In the genomic region with DNA sequence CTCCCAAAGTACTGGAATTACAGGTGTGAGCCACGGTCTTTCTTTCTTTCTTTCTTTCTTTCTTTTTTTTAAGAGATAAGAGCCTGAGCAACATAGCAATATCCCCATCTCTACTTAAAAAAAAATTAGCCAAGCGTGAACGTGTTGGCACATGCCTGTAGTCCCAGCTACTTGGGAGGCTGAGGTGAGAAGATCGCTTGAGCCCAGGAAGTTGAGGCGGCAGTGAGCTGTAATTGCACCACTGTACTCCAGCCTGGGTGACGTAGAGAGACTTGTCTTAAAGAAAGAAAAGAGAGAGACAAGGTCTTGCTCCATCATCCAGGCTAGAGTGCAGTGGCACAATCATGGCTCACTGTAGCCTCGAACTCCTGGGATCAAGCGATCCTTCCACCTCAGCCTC, we compare ENCODE assay signal across 17 cellular contexts.
A peak's percentile ranks its signal among the peaks of the same experiment; 100 is the strongest.
DNase-seq lines count a peak whose midpoint lies in the region; ATAC-seq and TF ChIP-seq lines count a peak whose summit lies in the region.
"Had no signal": no experiment of that assay in that cellular context is flagged by ENCODE, and none has a peak within 500 bp of the region (broad histone marks: within the 10 kb centered on the region; RNA-seq: fewer than 3 reads in every experiment).

No MANE protein-coding gene starts in this region.

- in situ Hi-C loops in gastrocnemius medialis (cut with MboI; ENCODE audit: low sequenced_read_pairs in 4 of 4) = no loop called here

- ATAC-seq in sciatic nerve (no peak), gastrocnemius medialis (no peak)
- ATAC-seq: GM12878, GM23338 had no signal

- TF ChIP-seq POLR2A in ovary (IDR thresholded peaks at IDR 0.05) (no peak), gastrocnemius medialis (IDR thresholded peaks at IDR 0.05) (no peak)

- TF ChIP-seq CTCF in left ventricle myocardium inferior (IDR thresholded peaks at IDR 0.05; ENCODE audit: borderline replicate concordance) (no peak), endodermal cell (conservative IDR thresholded peaks at IDR 0.05) (no peak), ovary (IDR thresholded peaks at IDR 0.05) (no peak), gastrocnemius medialis (IDR thresholded peaks at IDR 0.05 in 4 of 5, conservative IDR thresholded peaks at IDR 0.05 in 1 of 5) (no peak)

- H3K4me3 Mint-ChIP-seq in endodermal cell = no peak overlapping the region
- H3K4me3 Mint-ChIP-seq: CD4-positive, CD25-positive, alpha-beta regulatory T cell; GM23338 had no signal

- peaks cover 100% of the 10 kb centered on the region for H3K27me3 ChIP-seq in left ventricle myocardium inferior (ENCODE audit: low read depth)
- no peaks in the 10 kb centered on the region for H3K27me3 ChIP-seq in endodermal cell (ENCODE audit: control insufficient read depth, insufficient read depth, low read length, poor library complexity, severe bottlenecking)
- H3K27me3 ChIP-seq in ovary = no peaks in the 10 kb centered on the region
- peaks cover 19 to 28% (median 20%) of the 10 kb centered on the region in 3 donors for H3K27me3 ChIP-seq in gastrocnemius medialis
- H3K27me3 ChIP-seq: BLaER1 had no signal

- no peak for TF ChIP-seq EP300 in ovary (IDR thresholded peaks at IDR 0.05)

- DNase-seq in cardiac septum (ENCODE audit: low spot score) (peak; percentile 43), left ventricle myocardium inferior (no peak), endodermal cell (peak; percentile 10), sciatic nerve (ENCODE audit: low spot score) (peak; percentile 18), SIG-M5 treated with dmso at 0.1 percent for 504 hours (lab: John Stamatoyannopoulos, UW; ENCODE audit: unreplicated experiment) (no peak), ovary (no peak), gastrocnemius medialis (no peak)
- DNase-seq: 8988T; AML-193; Calu3; CD4-positive, CD25-positive, alpha-beta regulatory T cell; DMS 273 treated with DMSO at 0.1 percent for 48 hours; DMS79 had no signal

- intact Hi-C loops in cardiac septum (cut with DNase I) = no loop called here
- intact Hi-C loops in left ventricle myocardium inferior (cut with micrococcal nuclease) = no loop called here
- intact Hi-C loops in sciatic nerve (cut with DNase I) = no loop called here
- intact Hi-C loops in ovary (cut with DNase I) = no loop called here
- intact Hi-C loops in gastrocnemius medialis (cut with DNase I; ENCODE audit: low total_unique reads) = no loop called here

- 80 to 89% methylated on average over 4 to 8 of the region's 8 CpGs for WGBS in endodermal cell (ENCODE audit: insufficient coverage in 1 of 2, insufficient read length in 1 of 2), 2 experiments
- 81 to 90% (median 83%) methylated on average over 8 of the region's 8 CpGs for WGBS in ovary, 3 donors

- H3K4me3 ChIP-seq in left ventricle myocardium inferior (no peak overlapping the region), endodermal cell (ENCODE audit: low read length) (no peak overlapping the region), ovary (no peak overlapping the region), gastrocnemius medialis (no peak overlapping the region)
- H3K4me3 ChIP-seq: BLaER1, GM12878, GM23338 had no signal

- H3K4me1 ChIP-seq in left ventricle myocardium inferior (no peaks in the 10 kb centered on the region), endodermal cell (ENCODE audit: control insufficient read depth, insufficient read depth, low read length) (no peaks in the 10 kb centered on the region), ovary (ENCODE audit: insufficient read depth) (no peaks in the 10 kb centered on the region), gastrocnemius medialis (no peaks in the 10 kb centered on the region)

- no peaks in the 10 kb centered on the region for H3K4me1 Mint-ChIP-seq in endodermal cell
- H3K4me1 Mint-ChIP-seq: CD4-positive, CD25-positive, alpha-beta regulatory T cell; GM23338 had no signal

- H3K27ac Mint-ChIP-seq in endodermal cell = no peak overlapping the region
- H3K27ac Mint-ChIP-seq: GM23338, H9 had no signal

- no peaks in the 10 kb centered on the region for H3K36me3 ChIP-seq in left ventricle myocardium inferior
- H3K36me3 ChIP-seq in endodermal cell (ENCODE audit: control insufficient read depth, insufficient read depth, low read length) = no peaks in the 10 kb centered on the region
- H3K36me3 ChIP-seq in ovary = no peaks in the 10 kb centered on the region
- H3K36me3 ChIP-seq in gastrocnemius medialis = no peaks in the 10 kb centered on the region
- H3K36me3 ChIP-seq: BLaER1 had no signal

- H3K27ac ChIP-seq in left ventricle myocardium inferior (replicated peaks) (no peak overlapping the region), endodermal cell (ENCODE audit: low read depth, low read length) (no peak overlapping the region), ovary (no peak overlapping the region), gastrocnemius medialis (no peak overlapping the region)
- H3K27ac ChIP-seq: BLaER1 had no signal

- no peaks in the 10 kb centered on the region for H3K36me3 Mint-ChIP-seq in endodermal cell (ENCODE audit: low read depth)

- peaks cover 3% of the 10 kb centered on the region for H3K9me3 Mint-ChIP-seq in endodermal cell

- H3K9me3 ChIP-seq in left ventricle myocardium inferior (replicated peaks) (peaks cover 7% of the 10 kb centered on the region), endodermal cell (ENCODE audit: control insufficient read depth, low read length) (no peaks in the 10 kb centered on the region), ovary (no peaks in the 10 kb centered on the region), gastrocnemius medialis (no peaks in the 10 kb centered on the region)

- peaks cover 25% of the 10 kb centered on the region for H3K27me3 Mint-ChIP-seq in endodermal cell (ENCODE audit: insufficient read depth)

- H3K9ac ChIP-seq in endodermal cell (ENCODE audit: extremely low read depth, low read length, poor library complexity, severe bottlenecking) = no peak overlapping the region
- H3K9ac ChIP-seq: BLaER1 had no signal

Comparison
In these comparisons a context has a peak if more than half of its experiments do, and no peak if none do; other contexts are left out.
1. DNase-seq: peak in cardiac septum (single experiment), endodermal cell (single experiment) and sciatic nerve (single experiment); none in left ventricle myocardium inferior (single experiment), SIG-M5 treated with dmso at 0.1 percent for 504 hours (single experiment), ovary (0 of 5) and gastrocnemius medialis (0 of 2).